Comparison of ENCODE assay signal across 12 cellular contexts in genomic region chr4:41366911-41367517, GRCh38.
"Had no signal": no experiment of that assay in that cellular context is flagged by ENCODE, and none has a peak within 500 bp of the region (broad histone marks: within the 10 kb centered on the region; RNA-seq: fewer than 3 reads in every experiment).

No MANE protein-coding gene starts in this region.

- ATAC-seq: activated T-cell treated with anti-CD3 and anti-CD28 coated beads, Interleukin-2, amount 50 U/mL, for 4 hours; lower lobe of right lung; stimulated activated effector memory CD8-positive, alpha-beta T cell treated with anti-CD3 and anti-CD28 coated beads, Interleukin-12 subunit alpha, Interleukin-12 subunit beta, amount 100 ng/mL, for 72 hours had no signal

- H3K4me3 Mint-ChIP-seq: activated CD4-positive, alpha-beta memory T cell treated with anti-CD3 and anti-CD28 coated beads for 36 hours; activated naive CD8-positive, alpha-beta T cell treated with anti-CD3 and anti-CD28 coated beads for 36 hours; activated T-cell treated with anti-CD3 and anti-CD28 coated beads, Interleukin-2, amount 50 U/mL, for 4 hours; stimulated activated effector memory CD8-positive, alpha-beta T cell treated with anti-CD3 and anti-CD28 coated beads, Interleukin-12 subunit alpha, Interleukin-12 subunit beta, amount 100 ng/mL, for 72 hours had no signal

- H3K4me1 Mint-ChIP-seq: activated naive CD8-positive, alpha-beta T cell treated with anti-CD3 and anti-CD28 coated beads for 36 hours; stimulated activated effector memory CD8-positive, alpha-beta T cell treated with anti-CD3 and anti-CD28 coated beads, Interleukin-12 subunit alpha, Interleukin-12 subunit beta, amount 100 ng/mL, for 72 hours had no signal

- H2AFZ ChIP-seq: parathyroid adenoma had no signal

- H3K4me2 ChIP-seq: smooth muscle cell had no signal

- H3K4me3 ChIP-seq: lower lobe of right lung, smooth muscle cell had no signal

- H3K27ac ChIP-seq: lower lobe of right lung, parathyroid adenoma had no signal

- FAIRE-seq: colon had no signal

- DNase-seq: activated CD4-positive, alpha-beta memory T cell treated with anti-CD3 and anti-CD28 coated beads for 36 hours; activated gamma-delta T cell; activated naive CD8-positive, alpha-beta T cell treated with anti-CD3 and anti-CD28 coated beads for 36 hours; activated T-cell treated with anti-CD3 and anti-CD28 coated beads, Interleukin-2, amount 50 U/mL, for 4 hours; effector CD4-positive, alpha-beta T cell; lower lobe of right lung; midbrain; T-helper 9 cell had no signal

- H3K27ac Mint-ChIP-seq: activated CD4-positive, alpha-beta memory T cell treated with anti-CD3 and anti-CD28 coated beads for 36 hours; activated naive CD8-positive, alpha-beta T cell treated with anti-CD3 and anti-CD28 coated beads for 36 hours; stimulated activated effector memory CD8-positive, alpha-beta T cell treated with anti-CD3 and anti-CD28 coated beads, Interleukin-12 subunit alpha, Interleukin-12 subunit beta, amount 100 ng/mL, for 72 hours had no signal

- H3K9me3 ChIP-seq: lower lobe of right lung had no signal

- H3K36me3 Mint-ChIP-seq: activated CD4-positive, alpha-beta memory T cell treated with anti-CD3 and anti-CD28 coated beads for 36 hours; activated naive CD8-positive, alpha-beta T cell treated with anti-CD3 and anti-CD28 coated beads for 36 hours; stimulated activated effector memory CD8-positive, alpha-beta T cell treated with anti-CD3 and anti-CD28 coated beads, Interleukin-12 subunit alpha, Interleukin-12 subunit beta, amount 100 ng/mL, for 72 hours had no signal

- H3K9me3 Mint-ChIP-seq: activated CD4-positive, alpha-beta memory T cell treated with anti-CD3 and anti-CD28 coated beads for 36 hours; activated naive CD8-positive, alpha-beta T cell treated with anti-CD3 and anti-CD28 coated beads for 36 hours; stimulated activated effector memory CD8-positive, alpha-beta T cell treated with anti-CD3 and anti-CD28 coated beads, Interleukin-12 subunit alpha, Interleukin-12 subunit beta, amount 100 ng/mL, for 72 hours had no signal

- H3K36me3 ChIP-seq: lower lobe of right lung had no signal

- H3K9ac ChIP-seq: parathyroid adenoma had no signal
